Comparison of ENCODE assay signal across 17 cellular contexts in the genomic region with DNA sequence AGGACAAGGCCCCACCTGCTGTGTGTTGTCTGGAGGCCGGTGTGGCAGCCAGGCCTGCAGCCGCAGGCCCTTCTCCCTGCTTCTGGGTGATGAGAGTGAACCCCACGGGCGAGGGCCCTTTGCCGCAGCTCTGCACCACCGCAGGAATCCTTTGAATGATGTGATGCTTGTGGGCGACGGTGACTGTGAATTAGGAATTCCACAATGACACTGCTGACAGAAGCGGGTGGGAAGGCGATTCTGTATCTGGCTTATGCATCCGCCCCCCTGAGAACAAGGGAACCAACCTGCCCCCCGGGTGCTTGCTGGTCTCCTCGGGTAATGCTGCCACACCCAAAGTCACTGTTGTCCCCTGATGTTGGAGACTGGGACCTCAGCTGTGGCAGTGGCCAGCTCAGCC. TPM values are rescaled to one million over a fixed set of nuclear protein-coding genes. Genes with fewer than 3 reads are reported as not detected.
DNase-seq lines count a peak whose midpoint lies in the region; ATAC-seq and TF ChIP-seq lines count a peak whose summit lies in the region.
"Had no signal": no experiment of that assay in that cellular context is flagged by ENCODE, and none has a peak within 500 bp of the region (broad histone marks: within the 10 kb centered on the region; RNA-seq: fewer than 3 reads in every experiment).

No MANE protein-coding gene starts in this region.

- peak overlapping the region; percentile 45; the same call in 1 of the 2 replicates for H3K27ac ChIP-seq in VCaP
- H3K27ac ChIP-seq: A549; BLaER1 treated with 17β-estradiol and CSF1 and Interleukin-3, amounts not matched to agents 10 nM and 100 nM had no signal

- TF ChIP-seq CTCF in VCaP (conservative IDR thresholded peaks at IDR 0.05), result no peak

- ATAC-seq in Right ventricle myocardium superior (ENCODE audit: poor library complexity) (no peak), left cardiac atrium (no peak)
- ATAC-seq: A549 had no signal

- DNase-seq in Right ventricle myocardium superior (peak; percentile 31), left cardiac atrium (no peak), putamen (ENCODE audit: low spot score) (peak; percentile 80), posterior vena cava (ENCODE audit: low spot score) (no peak), DMS79 treated with DMSO at 0.1 percent for 48 hours (lab: John Stamatoyannopoulos, UW) (no peak)
- DNase-seq: 8988T; ACHN; AML-193; BE2C; Calu3; CD4-positive, alpha-beta memory T cell; COR-L47; DND-41; GOT3 had no signal

- intact Hi-C loops in Right ventricle myocardium superior (cut with DNase I), result no loop called here
- intact Hi-C loops in left cardiac atrium (cut with DNase I), result no loop called here
- intact Hi-C loops in posterior vena cava (cut with DNase I), result no loop called here

RNA-seq across cellular contexts. Expression of a gene that starts 19.5 kb away (rescaled TPM):
- total RNA-seq in Right ventricle myocardium superior (17.3 TPM), left cardiac atrium (10 to 100 TPM; 20.5 to 25.6 TPM), posterior vena cava (10 to 100 TPM; 23.7 to 36.3 TPM)

Comparison
In these comparisons a context has a peak if more than half of its experiments do, and no peak if none do; other contexts are left out.
1. DNase-seq: peak in Right ventricle myocardium superior (single experiment) and putamen (single experiment); none in left cardiac atrium (single experiment), posterior vena cava (single experiment) and DMS79 treated with DMSO at 0.1 percent for 48 hours (single experiment).